ENCODE assay signal across 25 cellular contexts in genomic region chr15:29672446-29672845, GRCh38.
A peak's percentile ranks its signal among the peaks of the same experiment; 100 is the strongest.
DNase-seq lines count a peak whose midpoint lies in the region; ATAC-seq, FAIRE-seq and TF ChIP-seq lines count a peak whose summit lies in the region.
"Had no signal": no experiment of that assay in that cellular context is flagged by ENCODE, and none has a peak within 500 bp of the region (broad histone marks: within the 10 kb centered on the region; RNA-seq: fewer than 3 reads in every experiment).

No MANE protein-coding gene starts in this region.

- TF ChIP-seq EP300 in K562 (IDR thresholded peaks at IDR 0.05; ENCODE audit: low read length), result no peak

- ATAC-seq in K562, result no peak
- no peak for ATAC-seq in HG02938 (IDR thresholded peaks at IDR 0.05; ENCODE audit: unreplicated experiment)
- ATAC-seq: CD8-positive, alpha-beta T cell; Right ventricle myocardium inferior had no signal

- CTCF ChIA-PET in K562 (lab: Yijun Ruan, JAX; ENCODE audit: low intra/inter-chr PET ratio), result no interaction called here

- H3K9me3 ChIP-seq in K562 (replicated peaks; ENCODE audit: control insufficient read depth, insufficient read depth, low read depth, low read length) (no peaks in the 10 kb centered on the region), uterus (no peaks in the 10 kb centered on the region)
- H3K9me3 ChIP-seq: Caco-2, SJCRH30 had no signal

- BruUV-seq in K562 (replicated peaks; lab: Mats Ljungman, UMichigan), result no TSS peak

- H3K4me2 ChIP-seq in K562 (ENCODE audit: insufficient read depth, low read length), result no peak overlapping the region

- POLR2A ChIA-PET in K562 (lab: Yijun Ruan, JAX), result no interaction called here

- H3K4me1 ChIP-seq in K562 (replicated peaks in 1 of 2; ENCODE audit: control insufficient read depth in 2 of 2, insufficient read depth in 2 of 2, low read length in 2 of 2), result peaks cover 14 to 18% of the 10 kb centered on the region in 2 experiments
- no peaks in the 10 kb centered on the region for H3K4me1 ChIP-seq in uterus
- H3K4me1 ChIP-seq: SJCRH30 had no signal

- FAIRE-seq in K562 (lab: Jason Lieb, UNC), result no peak
- FAIRE-seq: A204.1, GM12891, H1 had no signal

- peaks cover 27% of the 10 kb centered on the region for H3K4me1 Mint-ChIP-seq in nephron

- H3K36me3 Mint-ChIP-seq in nephron (ENCODE audit: low read depth), result peaks cover 2% of the 10 kb centered on the region
- H3K36me3 Mint-ChIP-seq: CD8-positive, alpha-beta T cell; IgD-negative memory B cell had no signal

- H3K27ac Mint-ChIP-seq in nephron, result peak overlapping the region; percentile 67 to 94 (median 75)
- H3K27ac Mint-ChIP-seq: CD8-positive, alpha-beta T cell had no signal

- intact Hi-C loops in K562 (cut with micrococcal nuclease) (no loop called here), uterus (cut with DNase I; ENCODE audit: low total_unique reads) (loop anchor here (10.0 kb wide), 1 partner anchor 372 kb away; no protein-coding TSS in a partner anchor)

- WGBS in K562 (ENCODE audit: insufficient coverage, low coverage, missing lambda C conversion rate), result 41% methylated on average over 5 of the region's 5 CpGs

- H2AFZ ChIP-seq in K562 (ENCODE audit: low read depth, low read length), result peak overlapping the region; percentile 74; the same call in 1 of the 2 replicates

- H3K9me3 Mint-ChIP-seq in nephron, result no peaks in the 10 kb centered on the region
- H3K9me3 Mint-ChIP-seq: CD8-positive, alpha-beta T cell had no signal

- TF ChIP-seq POLR2A in K562 (conservative IDR thresholded peaks at IDR 0.05) (no peak), uterus (IDR thresholded peaks at IDR 0.05) (no peak)

- no peak for TF ChIP-seq RAD21 in K562 (CRISPR knock-in tag; conservative IDR thresholded peaks at IDR 0.05 in 1 of 2, IDR thresholded peaks at IDR 0.05 in 1 of 2)

- no peaks in the 10 kb centered on the region for H3K36me3 ChIP-seq in K562 (ENCODE audit: control insufficient read depth, insufficient read depth, low read length)
- no peaks in the 10 kb centered on the region for H3K36me3 ChIP-seq in uterus
- H3K36me3 ChIP-seq: SJCRH30 had no signal

- in situ Hi-C loops in K562 (cut with MboI), result no loop called here

- no peak overlapping the region for H3K27ac ChIP-seq in K562 (ENCODE audit: extremely low read depth, low read depth, low read length)
- no peak overlapping the region for H3K27ac ChIP-seq in uterus
- H3K27ac ChIP-seq: C4-2B, SJCRH30 had no signal

- DNase-seq in Daoy (ENCODE audit: low read depth) (peak; percentile 50), K562 (ENCODE audit: extremely low read depth in 1 of 4, low spot score in 3 of 4) (no peak), SW 1271 (lab: John Stamatoyannopoulos, UW) (no peak), HuH-7 (ENCODE audit: low spot score) (no peak), uterus (no peak)
- DNase-seq: Caco-2; CD8-positive, alpha-beta T cell; EL; GF-D8; HCEC 1CT; NCI-H1048; NCI-H1417; NCI-H1694; NCI-H2029 treated with DMSO at 0.1 percent for 48 hours; NCI-H2171; NCI-H510A; SJCRH30 had no signal

- TF ChIP-seq CTCF in K562 (IDR thresholded peaks at IDR 0.05 in 2 of 3, conservative IDR thresholded peaks at IDR 0.05 in 1 of 3; ENCODE audit: insufficient read depth in 2 of 3, low read depth in 1 of 3, low read length in 3 of 3) (no peak), nephron (IDR thresholded peaks at IDR 0.05; ENCODE audit: unreplicated experiment in 3 of 3) (no peak), uterus (IDR thresholded peaks at IDR 0.05) (no peak)

- H3K27me3 Mint-ChIP-seq in nephron (ENCODE audit: low read depth), result peaks cover 52% of the 10 kb centered on the region

- no peaks in the 10 kb centered on the region for H3K79me2 ChIP-seq in K562 (ENCODE audit: control insufficient read depth, insufficient read depth, low read length)

- peak overlapping the region; percentile 6 to 67 (median 36) for H3K4me3 Mint-ChIP-seq in nephron
- H3K4me3 Mint-ChIP-seq: CD8-positive, alpha-beta T cell; IgD-negative memory B cell had no signal

- H3K4me3 ChIP-seq in K562 (no peak overlapping the region), uterus (no peak overlapping the region)
- H3K4me3 ChIP-seq: SJCRH30 had no signal

- H3K9ac ChIP-seq in K562 (ENCODE audit: insufficient read depth in 1 of 2, low read depth in 2 of 2, low read length in 2 of 2), result no peak overlapping the region

- H3K27me3 ChIP-seq in K562 (ENCODE audit: control insufficient read depth in 2 of 2, insufficient read depth in 2 of 2, low read length in 2 of 2) (peaks cover 4 to 5% of the 10 kb centered on the region in 2 experiments; a peak in 3 of 5 replicates), uterus (no peaks in the 10 kb centered on the region)
- H3K27me3 ChIP-seq: SJCRH30 had no signal

- no peaks in the 10 kb centered on the region for H3K9me1 ChIP-seq in K562 (ENCODE audit: control insufficient read depth, insufficient read depth, low read length)

- no peaks in the 10 kb centered on the region for H4K20me1 ChIP-seq in K562 (replicated peaks; ENCODE audit: control insufficient read depth, insufficient read depth, low read length)

TF ChIP-seq in K562, 482 proteins besides CTCF, POLR2A, EP300 and RAD21:
- TF ChIP-seq SREBF1 (IDR thresholded peaks at IDR 0.05; ENCODE audit: borderline replicate concordance, low read depth, low read length), result no peak
- TF ChIP-seq, protein P1, sequence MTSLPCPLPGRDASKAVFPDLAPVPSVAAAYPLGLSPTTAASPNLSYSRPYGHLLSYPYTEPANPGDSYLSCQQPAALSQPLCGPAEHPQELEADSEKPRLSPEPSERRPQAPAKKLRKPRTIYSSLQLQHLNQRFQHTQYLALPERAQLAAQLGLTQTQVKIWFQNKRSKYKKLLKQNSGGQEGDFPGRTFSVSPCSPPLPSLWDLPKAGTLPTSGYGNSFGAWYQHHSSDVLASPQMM (CRISPR knock-in tag; IDR thresholded peaks at IDR 0.05), result no peak
- TF ChIP-seq, protein P2, sequence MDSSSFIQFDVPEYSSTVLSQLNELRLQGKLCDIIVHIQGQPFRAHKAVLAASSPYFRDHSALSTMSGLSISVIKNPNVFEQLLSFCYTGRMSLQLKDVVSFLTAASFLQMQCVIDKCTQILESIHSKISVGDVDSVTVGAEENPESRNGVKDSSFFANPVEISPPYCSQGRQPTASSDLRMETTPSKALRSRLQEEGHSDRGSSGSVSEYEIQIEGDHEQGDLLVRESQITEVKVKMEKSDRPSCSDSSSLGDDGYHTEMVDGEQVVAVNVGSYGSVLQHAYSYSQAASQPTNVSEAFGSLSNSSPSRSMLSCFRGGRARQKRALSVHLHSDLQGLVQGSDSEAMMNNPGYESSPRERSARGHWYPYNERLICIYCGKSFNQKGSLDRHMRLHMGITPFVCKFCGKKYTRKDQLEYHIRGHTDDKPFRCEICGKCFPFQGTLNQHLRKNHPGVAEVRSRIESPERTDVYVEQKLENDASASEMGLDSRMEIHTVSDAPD (CRISPR knock-in tag; IDR thresholded peaks at IDR 0.05), result no peak
- TF ChIP-seq ZNF518B (CRISPR knock-in tag; IDR thresholded peaks at IDR 0.05), result no peak
- TF ChIP-seq ZBTB26 (CRISPR knock-in tag; IDR thresholded peaks at IDR 0.05), result no peak
- no peak for TF ChIP-seq TGIF2 (CRISPR knock-in tag; IDR thresholded peaks at IDR 0.05)
- no peak for TF ChIP-seq HSF4 (CRISPR knock-in tag; IDR thresholded peaks at IDR 0.05; ENCODE audit: borderline replicate concordance)
- TF ChIP-seq NRF1 (conservative IDR thresholded peaks at IDR 0.05 in 1 of 2, IDR thresholded peaks at IDR 0.05 in 1 of 2), result no peak
- no peak for TF ChIP-seq ARNT (IDR thresholded peaks at IDR 0.05)
- TF ChIP-seq MEIS2 (IDR thresholded peaks at IDR 0.05; ENCODE audit: partially characterized antibody), result no peak
- no peak for TF ChIP-seq ELF2 (CRISPR knock-in tag; IDR thresholded peaks at IDR 0.05)
- no peak for TF ChIP-seq NELFE (IDR thresholded peaks at IDR 0.05; ENCODE audit: insufficient read depth, insufficient read length)
